22 cellular contexts compared by ENCODE assay signal in genomic region chr1:208026880-208027438, GRCh38.
"Had no signal": no experiment of that assay in that cellular context is flagged by ENCODE, and none has a peak within 500 bp of the region (broad histone marks: within the 10 kb centered on the region; RNA-seq: fewer than 3 reads in every experiment).

No MANE protein-coding gene starts in this region.

- DNase-seq: activated CD4-positive, alpha-beta T cell treated with anti-CD3 and anti-CD28 coated beads, Interleukin-2, amount 50 U/mL, for 1 hour; activated CD8-positive, alpha-beta memory T cell treated with anti-CD3 and anti-CD28 coated beads, Interleukin-2, amount 10 ng/mL, durations not matched to agents 7 days and 5 days; activated CD8-positive, alpha-beta T cell treated with anti-CD3 and anti-CD28 coated beads, Interleukin-2, amount 10 ng/mL, durations not matched to agents 7 days and 5 days; activated naive CD8-positive, alpha-beta T cell treated with anti-CD3 and anti-CD28 coated beads, Interleukin-2, amount 50 U/mL, for 24 hours; activated T-cell treated with anti-CD3 and anti-CD28 coated beads, Interleukin-2, amount 50 U/mL, for 48 hours; amygdala; central memory CD4-positive, alpha-beta T cell; foreskin keratinocyte; hypothalamus; immature natural killer cell; ovary; spleen; stimulated activated naive CD4-positive, alpha-beta T cell; T-helper 2 cell; tibial artery had no signal

- ATAC-seq: activated CD8-positive, alpha-beta memory T cell treated with anti-CD3 and anti-CD28 coated beads, Interleukin-2, amount 10 ng/mL, durations not matched to agents 7 days and 5 days; activated CD8-positive, alpha-beta T cell treated with anti-CD3 and anti-CD28 coated beads, Interleukin-2, amount 10 ng/mL, durations not matched to agents 7 days and 5 days; activated naive CD8-positive, alpha-beta T cell treated with anti-CD3 and anti-CD28 coated beads, Interleukin-2, amount 50 U/mL, for 24 hours; esophagus mucosa; foreskin keratinocyte; left lobe of liver; psoas muscle had no signal

- H3K4me1 ChIP-seq: foreskin keratinocyte had no signal

- H3K9me3 ChIP-seq: heart left ventricle, neutrophil, ovary, psoas muscle, spleen, suprapubic skin, tibial artery had no signal

- H3K27ac ChIP-seq: foreskin keratinocyte, heart left ventricle, neutrophil, ovary, psoas muscle, spleen, suprapubic skin, tibial artery had no signal

- H3K36me3 ChIP-seq: neutrophil, ovary had no signal

- H3K4me3 ChIP-seq: heart left ventricle, lung, ovary, psoas muscle, spleen, suprapubic skin, tibial artery had no signal

- H3K27me3 ChIP-seq: foreskin keratinocyte, heart left ventricle, ovary, suprapubic skin, tibial artery had no signal
